9 cellular contexts compared by ENCODE assay signal in the genomic region with DNA sequence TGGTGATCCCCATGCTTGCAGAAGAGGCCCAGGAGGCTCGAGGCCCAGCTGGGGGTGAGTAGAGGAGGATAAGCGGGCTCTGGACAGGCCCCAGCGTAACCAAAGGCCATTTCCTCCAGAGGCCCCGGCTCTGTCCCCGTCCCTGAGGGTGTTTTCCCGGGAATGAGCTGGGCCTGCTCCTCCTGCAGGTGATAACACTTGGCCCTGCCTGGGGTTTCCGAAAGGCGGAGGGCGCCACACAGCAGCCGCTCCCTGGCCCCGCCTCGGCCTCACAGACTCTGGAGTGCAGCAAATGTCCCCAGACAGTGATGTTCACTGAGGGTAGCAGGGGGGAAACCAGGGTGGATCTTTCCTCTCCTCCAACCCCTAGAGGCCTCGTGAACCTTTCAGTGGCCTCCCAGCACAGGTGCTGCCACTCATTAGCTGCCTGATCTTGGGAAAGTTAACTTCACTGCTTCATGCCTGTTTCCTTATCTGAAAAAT. TPM values are rescaled to one million over a fixed set of nuclear protein-coding genes. Genes with fewer than 3 reads are reported as not detected.
DNase-seq lines count a peak whose midpoint lies in the region; ATAC-seq, FAIRE-seq and TF ChIP-seq lines count a peak whose summit lies in the region.
"Had no signal": no experiment of that assay in that cellular context is flagged by ENCODE, and none has a peak within 500 bp of the region (broad histone marks: within the 10 kb centered on the region; RNA-seq: fewer than 3 reads in every experiment).

No MANE protein-coding gene starts in this region.

- DNase-seq in GM10248 (ENCODE audit: extremely low spot score), result peak; percentile 74
- DNase-seq in H1 (ENCODE audit: low read depth in 1 of 2, low spot score in 2 of 2), result peak in 1 of 2 experiments; percentile 69
- no peak for DNase-seq in stimulated activated CD4-positive, alpha-beta T cell treated with anti-CD3 and anti-CD28 coated beads, Interleukin-15, amount 100 ng/mL, for 24 hours
- no peak for DNase-seq in NK-92 treated with Interleukin-12 subunit alpha and Interleukin-12 subunit beta, amount 100 ng/mL, for 24 hours (lab: John Stamatoyannopoulos, UW)
- DNase-seq in stimulated activated CD4-positive, alpha-beta T cell treated with anti-CD3 and anti-CD28 coated beads, Interleukin-2, amount 100 ng/mL, for 24 hours, result no peak
- DNase-seq in effector CD8-positive, alpha-beta T cell (lab: John Stamatoyannopoulos, UW), result no peak

- H3K27me3 ChIP-seq in H1 (replicated peaks in 1 of 4; ENCODE audit: control insufficient read depth in 3 of 4, extremely low read depth in 1 of 4, insufficient read depth in 3 of 4, low read length in 3 of 4), result no peaks in the 10 kb centered on the region; a peak in 2 of 7 replicates

- TF ChIP-seq POLR2A in H1 (IDR thresholded peaks at IDR 0.05; ENCODE audit: control extremely low read depth in 1 of 2, low read depth in 2 of 2, low read length in 2 of 2), result no peak

- no peak overlapping the region for H3K4me2 ChIP-seq in H1 (ENCODE audit: insufficient read depth in 1 of 2, low read depth in 2 of 2, low read length in 2 of 2)

- no peak overlapping the region; the same call in 1 of the 2 replicates for H3K18ac ChIP-seq in H1 (ENCODE audit: extremely low read depth, low read length)

- peak in 1 of 2 experiments; percentile 26; a peak in 2 of 4 replicates for TF ChIP-seq RAD21 in H1 (IDR thresholded peaks at IDR 0.05 in 1 of 2, conservative IDR thresholded peaks at IDR 0.05 in 1 of 2; ENCODE audit: low read depth in 2 of 2, low read length in 2 of 2)

- H3K36me3 ChIP-seq in H1 (ENCODE audit: control insufficient read depth in 2 of 4, insufficient read depth in 4 of 4, low read length in 3 of 4), result no peaks in the 10 kb centered on the region

- 60% methylated on average over 12 of the region's 13 CpGs; no CpG with 5 or more reads in 1 of the 2 experiments for WGBS in H1 (ENCODE audit: extremely low coverage in 1 of 2, insufficient coverage in 1 of 2, insufficient read length in 1 of 2, insufficient replicate concordance in 2 of 2, low coverage in 1 of 2, low lambda C conversion rate in 2 of 2, missing lambda C conversion rate in 1 of 2), 2 experiments

- peak overlapping the region; percentile 84 for H4K91ac ChIP-seq in H1 (replicated peaks; ENCODE audit: insufficient read length, low read length)

- H3K14ac ChIP-seq in H1 (ENCODE audit: insufficient read length), result no peak overlapping the region

- no peak overlapping the region for H3K4ac ChIP-seq in H1 (replicated peaks; ENCODE audit: insufficient read length, low read depth, low read length)

- no peaks in the 10 kb centered on the region for H3K79me2 ChIP-seq in H1 (ENCODE audit: control insufficient read depth in 1 of 2, insufficient read depth in 2 of 2, low read length in 2 of 2)

- CTCF ChIA-PET in GM10248 (lab: Yijun Ruan, JAX) (interaction anchor here (0.9 to 2.9 kb wide), 7 partner anchors 9 to 131 kb away, joined by 3 to 17 read pairs (median 4); no protein-coding TSS in a partner anchor), H1 (lab: Charles Lee; ENCODE audit: partially characterized antibody) (interaction anchor here (0.8 to 4.9 kb wide), 14 partner anchors 8 to 104 kb away, joined by 3 to 32 read pairs (median 3); no protein-coding TSS in a partner anchor)

- H2BK12ac ChIP-seq in H1 (ENCODE audit: low read depth, low read length), result peak overlapping the region; percentile 96; the same call in 1 of the 2 replicates

- no peak overlapping the region for H3K56ac ChIP-seq in H1 (replicated peaks; ENCODE audit: insufficient read length, low read depth, low read length)

- H3K9me3 ChIP-seq in H1 (ENCODE audit: insufficient read depth in 2 of 2, low read depth in 1 of 2, low read length in 1 of 2), result no peaks in the 10 kb centered on the region

- no peak for FAIRE-seq in H1 (lab: Jason Lieb, UNC)

- no peak overlapping the region for H2BK120ac ChIP-seq in H1 (replicated peaks; ENCODE audit: low read depth, low read length)

- H3K23ac ChIP-seq in H1 (ENCODE audit: insufficient read length), result no peak overlapping the region

- H3K23me2 ChIP-seq in H1 (ENCODE audit: low read depth, low read length), result peaks cover 5% of the 10 kb centered on the region; the same call in 1 of the 2 replicates

- POLR2A ChIA-PET in GM10248 (lab: Yijun Ruan, JAX), result interaction anchor here (1.4 kb wide), 1 partner anchor 12 kb away, joined by 4 read pairs; no protein-coding TSS in a partner anchor
- POLR2A ChIA-PET in H1 (lab: Charles Lee; ENCODE audit: partially characterized antibody), result interaction anchor here (1.1 to 3.4 kb wide), 5 partner anchors 11 to 127 kb away, joined by 3 to 16 read pairs (median 5); partner anchors contain the start of genes ATF4 and RPL3

- peak overlapping the region; percentile 82; the same call in 1 of the 2 replicates for H2BK5ac ChIP-seq in H1 (ENCODE audit: low read depth, low read length)

- H4K20me1 ChIP-seq in H1 (replicated peaks in 1 of 2; ENCODE audit: control insufficient read depth in 1 of 2, insufficient read depth in 2 of 2, low read length in 2 of 2), result no peaks in the 10 kb centered on the region

- peak; percentile 22 for TF ChIP-seq CTCF in GM10248 (IDR thresholded peaks at IDR 0.05; ENCODE audit: control extremely low read depth, extremely low read depth, low read depth, missing control alignments)
- TF ChIP-seq CTCF in H1 (IDR thresholded peaks at IDR 0.05; ENCODE audit: control extremely low read depth in 1 of 3, insufficient read depth in 1 of 3, low read depth in 1 of 3, low read length in 3 of 3), result peak in 2 of 3 experiments; percentile 14 to 30; a peak in 3 of 4 replicates

- H2BK20ac ChIP-seq in H1 (ENCODE audit: low read length), result peak overlapping the region; percentile 80; the same call in 1 of the 2 replicates

- H2AFZ ChIP-seq in H1 (ENCODE audit: low read length), result peak overlapping the region; percentile 48; the same call in 1 of the 2 replicates

- H3K79me1 ChIP-seq in H1 (ENCODE audit: low read depth, low read length), result no peaks in the 10 kb centered on the region; the same call in 1 of the 2 replicates

- no peak overlapping the region for H3K4me3 ChIP-seq in H1 (ENCODE audit: extremely low read depth in 1 of 4, insufficient read depth in 2 of 4, low read depth in 3 of 4, low read length in 4 of 4)
- H3K4me3 ChIP-seq: SK-N-MC had no signal

- H2AK5ac ChIP-seq in H1 (ENCODE audit: low read depth, low read length), result no peak overlapping the region

- TF ChIP-seq EP300 in H1 (IDR thresholded peaks at IDR 0.05; ENCODE audit: borderline replicate concordance in 1 of 2, low read depth in 2 of 2, low read length in 2 of 2), result no peak

- H4K5ac ChIP-seq in H1 (ENCODE audit: insufficient read length, low read depth, low read length), result no peak overlapping the region

- peaks cover 0 to 8% (median 6%) of the 10 kb centered on the region in 4 experiments; a peak in 6 of 7 replicates for H3K4me1 ChIP-seq in H1 (replicated peaks in 1 of 4; ENCODE audit: control insufficient read depth in 3 of 4, insufficient read depth in 4 of 4, low read length in 3 of 4)

- ATAC-seq in GM19351 (IDR thresholded peaks at IDR 0.05; ENCODE audit: unreplicated experiment) (peak; percentile 42), HG03135 (IDR thresholded peaks at IDR 0.05; ENCODE audit: unreplicated experiment) (peak; percentile 24)

- 0 out of 2 replicates have a peak overlapping the region, but pooled peaks have one; percentile 18 for H2BK15ac ChIP-seq in H1 (ENCODE audit: low read length)

- no peak overlapping the region for H3K9ac ChIP-seq in H1 (replicated peaks in 1 of 4; ENCODE audit: extremely low read depth in 1 of 4, low read depth in 3 of 4, low read length in 3 of 4)

- no peak overlapping the region for H3K27ac ChIP-seq in H1 (ENCODE audit: low read depth, low read length)
- H3K27ac ChIP-seq: SK-N-MC had no signal

- H4K8ac ChIP-seq in H1 (ENCODE audit: extremely low read depth, insufficient read depth, low read length), result peak overlapping the region; percentile 35; the same call in 1 of the 2 replicates

TF ChIP-seq in H1, 55 proteins besides CTCF, POLR2A, EP300 and RAD21:
- no peak for TF ChIP-seq HDAC2 (IDR thresholded peaks at IDR 0.05; ENCODE audit: borderline replicate concordance in 1 of 2, low read depth in 2 of 2, low read length in 2 of 2)
- no peak for TF ChIP-seq CREB1 (IDR thresholded peaks at IDR 0.05)
- peak; percentile 56; the same call in 1 of the 2 replicates for TF ChIP-seq TAF1 (IDR thresholded peaks at IDR 0.05; ENCODE audit: low read depth, low read length)
TF ChIP-seq in H1: peak in this region for 1.

RNA-seq across cellular contexts. Expression of gene MGAT3, which starts 10.5 kb away (rescaled TPM):
- total RNA-seq in H1 (2021; fragmentation: NEBNext Ultra II Directional; extraction: Animal tissue kit (Norgen Biotek cat#: 25700)), result 8.5 and 9.2 TPM in 2 replicates
- polyA plus RNA-seq in H1 (2011; rRNA removed), result 4.3 and 6.3 TPM in 2 replicates
- polyA plus RNA-seq in H1 (2011; cell fraction: cytosol; rRNA removed), result 4.7 TPM
- 6.4 TPM for polyA plus RNA-seq in H1 (2011; cell fraction: nucleus; rRNA removed)
- 6.4 to 8.6 TPM (median 7.1 TPM) in 4 replicates for polyA plus RNA-seq in H1 (2012, experiment 1 of 2)
- 5.9 TPM for polyA plus RNA-seq in H1 (2012, experiment 2 of 2)
- polyA plus RNA-seq in H1 (2013, experiment 1 of 2), result 5.5 TPM
- polyA plus RNA-seq in H1 (2013, experiment 2 of 2), result 5.2 TPM
- polyA minus RNA-seq in H1 (2011; rRNA and poly(A)+ RNA removed), result 5.9 and 6.3 TPM in 2 replicates
- 7.0 TPM for polyA minus RNA-seq in H1 (2011; cell fraction: cytosol; rRNA and poly(A)+ RNA removed)
- polyA minus RNA-seq in H1 (2011; cell fraction: nucleus; rRNA and poly(A)+ RNA removed), result 4.2 TPM

RNA-seq across cellular contexts. Expression of gene TAB1, which starts 46.7 kb away (rescaled TPM):
- 23.1 and 26.1 TPM in 2 replicates for total RNA-seq in H1 (2021; fragmentation: NEBNext Ultra II Directional; extraction: Animal tissue kit (Norgen Biotek cat#: 25700))
- polyA plus RNA-seq in H1 (2011; rRNA removed), result 38.0 and 77.1 TPM in 2 replicates
- polyA plus RNA-seq in H1 (2011; cell fraction: cytosol; rRNA removed), result 41.7 TPM
- polyA plus RNA-seq in H1 (2011; cell fraction: nucleus; rRNA removed), result 53.9 TPM
- 17.0 to 29.1 TPM (median 26.8 TPM) in 4 replicates for polyA plus RNA-seq in H1 (2012, experiment 1 of 2)
- polyA plus RNA-seq in H1 (2012, experiment 2 of 2), result 22.4 TPM
- polyA plus RNA-seq in H1 (2013, experiment 1 of 2), result 16.1 TPM
- polyA plus RNA-seq in H1 (2013, experiment 2 of 2), result 15.7 TPM
- polyA minus RNA-seq in H1 (2011; rRNA and poly(A)+ RNA removed), result 22.1 and 25.9 TPM in 2 replicates
- polyA minus RNA-seq in H1 (2011; cell fraction: cytosol; rRNA and poly(A)+ RNA removed), result 29.2 TPM
- polyA minus RNA-seq in H1 (2011; cell fraction: nucleus; rRNA and poly(A)+ RNA removed), result 18.2 TPM

RNA-seq across cellular contexts. Expression of gene MIEF1, which starts 55.8 kb away (rescaled TPM):
- total RNA-seq in H1 (2021; fragmentation: NEBNext Ultra II Directional; extraction: Animal tissue kit (Norgen Biotek cat#: 25700)), result 31.4 and 32.7 TPM in 2 replicates
- polyA plus RNA-seq in H1 (2011; rRNA removed), result 16.8 and 21.0 TPM in 2 replicates
- 16.4 TPM for polyA plus RNA-seq in H1 (2011; cell fraction: cytosol; rRNA removed)
- 18.5 TPM for polyA plus RNA-seq in H1 (2011; cell fraction: nucleus; rRNA removed)
- 22.0 to 25.2 TPM (median 22.9 TPM) in 4 replicates for polyA plus RNA-seq in H1 (2012, experiment 1 of 2)
- polyA plus RNA-seq in H1 (2012, experiment 2 of 2), result 14.3 TPM
- 18.5 TPM for polyA plus RNA-seq in H1 (2013, experiment 1 of 2)
- 18.4 TPM for polyA plus RNA-seq in H1 (2013, experiment 2 of 2)
- polyA minus RNA-seq in H1 (2011; rRNA and poly(A)+ RNA removed), result 36.0 and 36.1 TPM in 2 replicates
- polyA minus RNA-seq in H1 (2011; cell fraction: cytosol; rRNA and poly(A)+ RNA removed), result 17.9 TPM
- 17.9 TPM for polyA minus RNA-seq in H1 (2011; cell fraction: nucleus; rRNA and poly(A)+ RNA removed)
